ENCODE assay signal across 1 cellular context in the genomic region with DNA sequence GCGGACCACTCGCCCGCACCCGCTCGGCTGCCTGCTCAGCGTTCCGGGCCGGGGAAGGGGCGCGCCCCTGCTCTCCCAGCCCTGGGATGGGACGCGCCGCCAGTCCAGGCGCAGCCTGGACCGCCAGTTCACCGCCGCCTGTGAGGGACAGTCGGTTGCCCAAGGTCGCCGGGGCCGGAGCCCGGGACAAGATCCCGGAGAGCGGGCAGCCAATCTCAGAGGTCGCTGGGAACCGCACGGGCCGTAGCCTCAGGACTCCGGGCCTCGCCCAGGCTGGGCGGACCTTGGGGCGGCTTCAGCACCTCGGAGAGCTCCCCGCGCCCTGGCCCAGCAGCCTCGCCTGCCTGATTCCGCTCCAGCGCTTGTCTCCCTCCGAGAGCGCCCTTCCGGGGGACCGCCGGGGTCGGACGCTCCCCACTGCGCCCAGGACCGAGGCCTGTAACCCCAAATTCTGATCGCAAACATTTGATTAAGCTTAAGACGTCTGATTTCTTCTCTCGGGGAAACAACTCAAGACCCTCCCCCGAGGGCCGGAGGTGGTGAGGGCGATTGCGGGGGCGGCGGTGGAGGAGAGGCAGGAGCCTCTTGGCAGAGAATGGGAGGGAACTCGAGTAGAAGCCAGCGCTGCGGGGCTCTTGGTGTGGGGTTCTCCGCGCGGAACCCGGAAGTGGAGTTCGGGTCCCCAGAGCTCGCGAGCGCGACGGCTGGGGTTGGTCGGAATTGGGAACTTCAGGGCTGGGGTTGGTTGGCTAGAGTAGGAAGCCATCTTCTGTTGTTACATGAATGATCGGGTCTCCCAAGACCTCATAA.
TF ChIP-seq lines count a peak whose summit lies in the region.

No MANE protein-coding gene starts in this region.

TF ChIP-seq in SK-N-SH, 30 proteins besides CTCF, POLR2A, EP300 and RAD21 (continued from another document):
- TF ChIP-seq, protein P1, sequence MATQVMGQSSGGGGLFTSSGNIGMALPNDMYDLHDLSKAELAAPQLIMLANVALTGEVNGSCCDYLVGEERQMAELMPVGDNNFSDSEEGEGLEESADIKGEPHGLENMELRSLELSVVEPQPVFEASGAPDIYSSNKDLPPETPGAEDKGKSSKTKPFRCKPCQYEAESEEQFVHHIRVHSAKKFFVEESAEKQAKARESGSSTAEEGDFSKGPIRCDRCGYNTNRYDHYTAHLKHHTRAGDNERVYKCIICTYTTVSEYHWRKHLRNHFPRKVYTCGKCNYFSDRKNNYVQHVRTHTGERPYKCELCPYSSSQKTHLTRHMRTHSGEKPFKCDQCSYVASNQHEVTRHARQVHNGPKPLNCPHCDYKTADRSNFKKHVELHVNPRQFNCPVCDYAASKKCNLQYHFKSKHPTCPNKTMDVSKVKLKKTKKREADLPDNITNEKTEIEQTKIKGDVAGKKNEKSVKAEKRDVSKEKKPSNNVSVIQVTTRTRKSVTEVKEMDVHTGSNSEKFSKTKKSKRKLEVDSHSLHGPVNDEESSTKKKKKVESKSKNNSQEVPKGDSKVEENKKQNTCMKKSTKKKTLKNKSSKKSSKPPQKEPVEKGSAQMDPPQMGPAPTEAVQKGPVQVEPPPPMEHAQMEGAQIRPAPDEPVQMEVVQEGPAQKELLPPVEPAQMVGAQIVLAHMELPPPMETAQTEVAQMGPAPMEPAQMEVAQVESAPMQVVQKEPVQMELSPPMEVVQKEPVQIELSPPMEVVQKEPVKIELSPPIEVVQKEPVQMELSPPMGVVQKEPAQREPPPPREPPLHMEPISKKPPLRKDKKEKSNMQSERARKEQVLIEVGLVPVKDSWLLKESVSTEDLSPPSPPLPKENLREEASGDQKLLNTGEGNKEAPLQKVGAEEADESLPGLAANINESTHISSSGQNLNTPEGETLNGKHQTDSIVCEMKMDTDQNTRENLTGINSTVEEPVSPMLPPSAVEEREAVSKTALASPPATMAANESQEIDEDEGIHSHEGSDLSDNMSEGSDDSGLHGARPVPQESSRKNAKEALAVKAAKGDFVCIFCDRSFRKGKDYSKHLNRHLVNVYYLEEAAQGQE (IDR thresholded peaks at IDR 0.05; ENCODE audit: low read depth, low read length) = peak; percentile 100
- TF ChIP-seq TCF12 (IDR thresholded peaks at IDR 0.05) (no peak), CHD2 (IDR thresholded peaks at IDR 0.05; ENCODE audit: low read length, partially characterized antibody) (no peak), EZH2phosphoT487 (IDR thresholded peaks at IDR 0.05; ENCODE audit: borderline replicate concordance, low read depth) (no peak), JUND (IDR thresholded peaks at IDR 0.05) (no peak), FOXJ3 (CRISPR knock-in tag; IDR thresholded peaks at IDR 0.05) (no peak), ELF1 (IDR thresholded peaks at IDR 0.05) (peak; percentile 53), RXRA (IDR thresholded peaks at IDR 0.05; ENCODE audit: borderline replicate concordance, low read depth) (no peak), NFIC (IDR thresholded peaks at IDR 0.05; ENCODE audit: borderline replicate concordance) (no peak), RFX5 (IDR thresholded peaks at IDR 0.05; ENCODE audit: low read length) (no peak), POLR2AphosphoS5 (IDR thresholded peaks at IDR 0.05; ENCODE audit: low read depth, low read length) (no peak), SMC3 (IDR thresholded peaks at IDR 0.05; ENCODE audit: low read depth, low read length) (peak; percentile 10; the same call in 1 of the 2 replicates), YY1 (IDR thresholded peaks at IDR 0.05; ENCODE audit: low read depth) (0 out of 2 replicates have a peak, but pooled peaks have one; percentile 37), FOXM1 (IDR thresholded peaks at IDR 0.05; ENCODE audit: low read depth) (no peak), SIN3A (IDR thresholded peaks at IDR 0.05; ENCODE audit: borderline replicate concordance, low read depth, low read length) (peak; percentile 97; the same call in 1 of the 2 replicates), MEF2A (IDR thresholded peaks at IDR 0.05; ENCODE audit: borderline replicate concordance, low read depth) (no peak), GABPA (IDR thresholded peaks at IDR 0.05; ENCODE audit: low read depth) (no peak; the same call in 1 of the 2 replicates), RCOR1 (IDR thresholded peaks at IDR 0.05; ENCODE audit: low read length) (no peak)
- TF ChIP-seq, protein P2, sequence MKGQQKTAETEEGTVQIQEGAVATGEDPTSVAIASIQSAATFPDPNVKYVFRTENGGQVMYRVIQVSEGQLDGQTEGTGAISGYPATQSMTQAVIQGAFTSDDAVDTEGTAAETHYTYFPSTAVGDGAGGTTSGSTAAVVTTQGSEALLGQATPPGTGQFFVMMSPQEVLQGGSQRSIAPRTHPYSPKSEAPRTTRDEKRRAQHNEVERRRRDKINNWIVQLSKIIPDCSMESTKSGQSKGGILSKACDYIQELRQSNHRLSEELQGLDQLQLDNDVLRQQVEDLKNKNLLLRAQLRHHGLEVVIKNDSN (IDR thresholded peaks at IDR 0.05; ENCODE audit: borderline replicate concordance, low read depth) = no peak
- TF ChIP-seq, protein P3, sequence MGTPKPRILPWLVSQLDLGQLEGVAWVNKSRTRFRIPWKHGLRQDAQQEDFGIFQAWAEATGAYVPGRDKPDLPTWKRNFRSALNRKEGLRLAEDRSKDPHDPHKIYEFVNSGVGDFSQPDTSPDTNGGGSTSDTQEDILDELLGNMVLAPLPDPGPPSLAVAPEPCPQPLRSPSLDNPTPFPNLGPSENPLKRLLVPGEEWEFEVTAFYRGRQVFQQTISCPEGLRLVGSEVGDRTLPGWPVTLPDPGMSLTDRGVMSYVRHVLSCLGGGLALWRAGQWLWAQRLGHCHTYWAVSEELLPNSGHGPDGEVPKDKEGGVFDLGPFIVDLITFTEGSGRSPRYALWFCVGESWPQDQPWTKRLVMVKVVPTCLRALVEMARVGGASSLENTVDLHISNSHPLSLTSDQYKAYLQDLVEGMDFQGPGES (IDR thresholded peaks at IDR 0.05; ENCODE audit: low read depth, low read length) = no peak
